Comparison of ENCODE assay signal across 8 cellular contexts in genomic region chr9:83817011-83817355, GRCh38. TPM values are rescaled to one million over a fixed set of nuclear protein-coding genes. Genes with fewer than 3 reads are reported as not detected.
DNase-seq lines count a peak whose midpoint lies in the region; ATAC-seq and TF ChIP-seq lines count a peak whose summit lies in the region.
"Not testable (repeated sequence)": the region's sequence is repeated elsewhere in the genome, so short reads cannot be mapped to it uniquely, and the experiment has no call there.

No MANE protein-coding gene starts in this region.

- TF ChIP-seq RAD21 in IMR-90 (IDR thresholded peaks at IDR 0.05; ENCODE audit: low read length) = not testable (repeated sequence)

- in situ Hi-C loops in IMR-90 (cut with MboI; ENCODE audit: low sequenced_read_pairs) = not testable (repeated sequence)

- peak; percentile 21 for ATAC-seq in GM18499 (IDR thresholded peaks at IDR 0.05; ENCODE audit: insufficient read depth, unreplicated experiment)
- not testable (repeated sequence) for ATAC-seq in IMR-90 (ENCODE audit: low read depth)

- H3K9ac ChIP-seq in IMR-90 (ENCODE audit: low read depth, low read length) = not testable (repeated sequence)
- H3K9ac ChIP-seq in adipocyte (ENCODE audit: low read length) = peak overlapping the region; percentile 70

- CTCF ChIA-PET in IMR-90 (lab: Yijun Ruan, JAX) = not testable (repeated sequence)

- H3K27ac ChIP-seq in IMR-90 (ENCODE audit: insufficient read depth, low read length) = not testable (repeated sequence)

- H3K79me1 ChIP-seq in IMR-90 (ENCODE audit: low read depth in 1 of 2, low read length in 2 of 2) = not testable (repeated sequence)

- H3K4ac ChIP-seq in IMR-90 (ENCODE audit: low read depth, low read length) = not testable (repeated sequence)

- H4K8ac ChIP-seq in IMR-90 (ENCODE audit: low read depth in 2 of 2, low read length in 2 of 2) = not testable (repeated sequence)

- H2AK5ac ChIP-seq in IMR-90 (ENCODE audit: low read depth, low read length) = not testable (repeated sequence)

- H4K91ac ChIP-seq in IMR-90 (ENCODE audit: insufficient read depth, low read depth, low read length) = not testable (repeated sequence)

- not testable (repeated sequence) for H3K23ac ChIP-seq in IMR-90 (ENCODE audit: low read depth, low read length)

- H3K9me3 ChIP-seq in IMR-90 (ENCODE audit: control insufficient read depth, insufficient read depth, low read length); adipocyte (ENCODE audit: control insufficient read depth, low read length): not testable (repeated sequence)

- H3K4me3 ChIP-seq in IMR-90 (ENCODE audit: insufficient read depth, low read depth, low read length) = peak overlapping the region; percentile 73
- peak overlapping the region; percentile 78 for H3K4me3 ChIP-seq in adipocyte (ENCODE audit: low read length)
- peak overlapping the region; percentile 50 for H3K4me3 ChIP-seq in fibroblast of mammary gland (ENCODE audit: control insufficient read depth, low read depth, low read length)

- H2BK15ac ChIP-seq in IMR-90 (ENCODE audit: low read depth, low read length) = not testable (repeated sequence)

- POLR2A ChIA-PET in IMR-90 (lab: Charles Lee; ENCODE audit: unreplicated experiment) = not testable (repeated sequence)

- not testable (repeated sequence) for H3K27me3 ChIP-seq in IMR-90 (ENCODE audit: control insufficient read depth, insufficient read depth, low read length); adipocyte (replicated peaks; ENCODE audit: control insufficient read depth, insufficient read depth, low read length)

- H3K4me2 ChIP-seq in IMR-90 (ENCODE audit: low read depth, low read length) = peak overlapping the region; percentile 96

- not testable (repeated sequence) for TF ChIP-seq POLR2A in IMR-90 (IDR thresholded peaks at IDR 0.05; ENCODE audit: low read depth, low read length)

- not testable (repeated sequence) for H2BK120ac ChIP-seq in IMR-90 (ENCODE audit: low read depth, low read length)

- not testable (repeated sequence) for H3K9me1 ChIP-seq in IMR-90 (ENCODE audit: insufficient read depth, low read length)

- not testable (repeated sequence) for H4K5ac ChIP-seq in IMR-90 (ENCODE audit: low read depth, low read length)

- H2AFZ ChIP-seq in IMR-90 (replicated peaks; ENCODE audit: low read length, poor library complexity) = peak overlapping the region; percentile 81

- H4K20me1 ChIP-seq in IMR-90 (ENCODE audit: insufficient read depth, low read length) = not testable (repeated sequence)

- not testable (repeated sequence) for TF ChIP-seq CTCF in IMR-90 (conservative IDR thresholded peaks at IDR 0.05; ENCODE audit: low read depth, low read length); fibroblast of mammary gland (conservative IDR thresholded peaks at IDR 0.05; ENCODE audit: control insufficient read depth, insufficient read depth, low read depth, low read length)

- intact Hi-C loops in IMR-90 (cut with micrococcal nuclease) = loop anchor here (5.0 kb wide), 2 partner anchors 110 to 150 kb away; partner anchors contain the start of gene UBQLN1

- not testable (repeated sequence) for H3K4me1 ChIP-seq in IMR-90 (ENCODE audit: control insufficient read depth, insufficient read depth, low read length); adipocyte (ENCODE audit: control insufficient read depth, insufficient read depth, low read length)

- not testable (repeated sequence) for H3K56ac ChIP-seq in IMR-90 (ENCODE audit: extremely low read depth, insufficient read depth, low read length)

- not testable (repeated sequence) for H3K14ac ChIP-seq in IMR-90 (replicated peaks; ENCODE audit: low read depth, low read length)

- 0% methylated on average over 10 of the region's 38 CpGs; no CpG with 5 or more reads in 1 of the 2 experiments for WGBS in IMR-90 (ENCODE audit: extremely low coverage in 2 of 2, insufficient read length in 1 of 2), 2 experiments

- H2BK5ac ChIP-seq in IMR-90 (ENCODE audit: low read depth, low read length, poor library complexity, severe bottlenecking) = not testable (repeated sequence)

- not testable (repeated sequence) for BruUV-seq in IMR-90 (replicated peaks; lab: Mats Ljungman, UMichigan)

- not testable (repeated sequence) for H3K36me3 ChIP-seq in IMR-90 (ENCODE audit: control insufficient read depth, insufficient read depth, low read length); adipocyte (ENCODE audit: control insufficient read depth, insufficient read depth, low read length, severe bottlenecking)

- H2AK9ac ChIP-seq in IMR-90 (replicated peaks; ENCODE audit: low read depth, low read length, poor library complexity) = not testable (repeated sequence)

- dilution Hi-C loops in IMR-90 (cut with HindIII; ENCODE audit: low sequenced_read_pairs, unreplicated experiment) = not testable (repeated sequence)

- not testable (repeated sequence) for DNase-seq in IMR-90; adipocyte (ENCODE audit: low read depth); fibroblast of mammary gland (ENCODE audit: low read depth)
- peak; percentile 14 for DNase-seq in T follicular helper cell (ENCODE audit: low read depth)
- DNase-seq in midbrain (lab: John Stamatoyannopoulos, UW) = peak; percentile 19
- DNase-seq in stimulated activated CD4-positive, alpha-beta T cell treated with anti-CD3 and anti-CD28 coated beads, Interleukin-12 subunit alpha, Interleukin-12 subunit beta, amount 100 ng/mL, for 4 hours = peak; percentile 16
- peak; percentile 45 for DNase-seq in ureter (ENCODE audit: low spot score)

- not testable (repeated sequence) for H3K18ac ChIP-seq in IMR-90 (ENCODE audit: low read depth, low read length)

- H2BK20ac ChIP-seq in IMR-90 (ENCODE audit: low read depth, low read length) = not testable (repeated sequence)

RNA-seq across cellular contexts. Expression of gene GKAP1, which starts 0.6 kb away (rescaled TPM):
- 0.18 and 1.7 TPM in 2 replicates for total RNA-seq in IMR-90 (2012; rRNA removed)
- polyA plus RNA-seq in IMR-90 (2012; rRNA removed) = 0.87 and 1.4 TPM in 2 replicates
- 0.27 and 0.42 TPM in 2 replicates for polyA plus RNA-seq in IMR-90 (2012; cell fraction: cytosol; rRNA removed)
- 0.32 and 1.1 TPM in 2 replicates for polyA plus RNA-seq in IMR-90 (2012; cell fraction: nucleus; rRNA removed; ENCODE audit: low replicate concordance)
- total RNA-seq in ureter = 9.5 TPM
